In genomic region chr20:10519361-10520048, GRCh38 we compare ENCODE assay signal across 14 cellular contexts.
DNase-seq lines count a peak whose midpoint lies in the region; ATAC-seq and TF ChIP-seq lines count a peak whose summit lies in the region.
"Had no signal": no experiment of that assay in that cellular context is flagged by ENCODE, and none has a peak within 500 bp of the region (broad histone marks: within the 10 kb centered on the region; RNA-seq: fewer than 3 reads in every experiment).

No MANE protein-coding gene starts in this region.

- no peak overlapping the region for H3K9ac ChIP-seq in MM.1S (ENCODE audit: low read length)

- H3K27me3 Mint-ChIP-seq in CD8-positive, alpha-beta T cell (ENCODE audit: low read depth) = no peaks in the 10 kb centered on the region
- H3K27me3 Mint-ChIP-seq: CD8-positive, alpha-beta memory T cell had no signal

- H3K79me2 ChIP-seq in osteoblast (ENCODE audit: insufficient read depth, low read length) (no peaks in the 10 kb centered on the region), MM.1S (ENCODE audit: low read length) (no peaks in the 10 kb centered on the region)

- DNase-seq in CD8-positive, alpha-beta T cell = no peak
- DNase-seq in cardiac fibroblast (ENCODE audit: low read depth in 2 of 2) (peak; percentile 26 to 92), osteoblast (ENCODE audit: insufficient read length, low spot score, missing footprints) (no peak), medulla oblongata (ENCODE audit: extremely low spot score) (no peak), MM.1S (no peak)
- DNase-seq: activated CD4-positive, CD25-positive, alpha-beta regulatory T cell; amygdala; MG63 had no signal

- no peaks in the 10 kb centered on the region for H3K36me3 ChIP-seq in CD8-positive, alpha-beta T cell (ENCODE audit: insufficient read depth, low read length)
- H3K36me3 ChIP-seq in osteoblast (ENCODE audit: insufficient read depth, low read length) (no peaks in the 10 kb centered on the region), MM.1S (replicated peaks; ENCODE audit: insufficient read depth, low read length) (no peaks in the 10 kb centered on the region)
- H3K36me3 ChIP-seq: MG63 had no signal

- POLR2A ChIA-PET in CD8-positive, alpha-beta T cell (lab: Charles Lee) = no interaction called here

- TF ChIP-seq CTCF in CD8-positive, alpha-beta T cell (IDR thresholded peaks at IDR 0.05) = no peak
- TF ChIP-seq CTCF in cardiac fibroblast (IDR thresholded peaks at IDR 0.05; ENCODE audit: low read depth, low read length) = no peak
- TF ChIP-seq CTCF in osteoblast (IDR thresholded peaks at IDR 0.05; ENCODE audit: extremely low read depth, low read depth, low read length) = no peak
- no peak for TF ChIP-seq CTCF in MM.1S (IDR thresholded peaks at IDR 0.05; ENCODE audit: low read length)

- CTCF ChIA-PET in CD8-positive, alpha-beta T cell (lab: Charles Lee) = no interaction called here

- no peaks in the 10 kb centered on the region for H3K9me3 Mint-ChIP-seq in CD8-positive, alpha-beta T cell
- H3K9me3 Mint-ChIP-seq: CD8-positive, alpha-beta memory T cell had no signal

- no peak overlapping the region for H3K27ac Mint-ChIP-seq in CD8-positive, alpha-beta T cell
- H3K27ac Mint-ChIP-seq: mesothelial cell of epicardium had no signal

- intact Hi-C loops in CD8-positive, alpha-beta T cell (cut with DNase I, micrococcal nuclease) = no loop called here

- no peaks in the 10 kb centered on the region for H3K9me2 ChIP-seq in MM.1S (replicated peaks; ENCODE audit: insufficient read depth, low read length)

- H3F3A ChIP-seq in MM.1S (ENCODE audit: insufficient read depth, low read length) = no peaks in the 10 kb centered on the region

- H3K36me3 Mint-ChIP-seq in CD8-positive, alpha-beta T cell = peaks cover 2% of the 10 kb centered on the region

- H3K4me2 ChIP-seq in osteoblast (ENCODE audit: insufficient read depth, low read length) (no peak overlapping the region), MM.1S (ENCODE audit: low read depth, low read length) (no peak overlapping the region)

- peaks cover 30% of the 10 kb centered on the region for H3K4me1 Mint-ChIP-seq in CD8-positive, alpha-beta T cell (ENCODE audit: low read depth)

- H3K4me3 Mint-ChIP-seq in CD8-positive, alpha-beta T cell = no peak overlapping the region
- H3K4me3 Mint-ChIP-seq: mesothelial cell of epicardium had no signal

- H3K27me3 ChIP-seq in CD8-positive, alpha-beta T cell (ENCODE audit: insufficient read depth, low read length) = no peaks in the 10 kb centered on the region
- H3K27me3 ChIP-seq in osteoblast (ENCODE audit: insufficient read depth, low read length) (no peaks in the 10 kb centered on the region), MM.1S (replicated peaks; ENCODE audit: insufficient read depth, low read length) (no peaks in the 10 kb centered on the region)
- H3K27me3 ChIP-seq: MG63 had no signal

- peak; percentile 34 for ATAC-seq in CD8-positive, alpha-beta T cell
- peak; percentile 53 for ATAC-seq in GM19035 (IDR thresholded peaks at IDR 0.05; ENCODE audit: unreplicated experiment)
- ATAC-seq in HG03432 (IDR thresholded peaks at IDR 0.05; ENCODE audit: unreplicated experiment) = peak; percentile 58
- ATAC-seq in esophagus mucosa = no peak

- H3K4me3 ChIP-seq in CD8-positive, alpha-beta T cell (ENCODE audit: low read depth, low read length) = no peak overlapping the region
- H3K4me3 ChIP-seq in cardiac fibroblast (replicated peaks in 1 of 2; ENCODE audit: low read depth in 2 of 2, low read length in 2 of 2) (no peak overlapping the region), osteoblast (ENCODE audit: insufficient read depth, low read length) (no peak overlapping the region), MM.1S (ENCODE audit: low read length) (no peak overlapping the region)
- H3K4me3 ChIP-seq: MG63, skin epidermis had no signal

- H2AFZ ChIP-seq in osteoblast (ENCODE audit: low read length) = no peak overlapping the region
- H2AFZ ChIP-seq in MM.1S (ENCODE audit: low read length) = no peak overlapping the region

- no peaks in the 10 kb centered on the region for H3K4me1 ChIP-seq in CD8-positive, alpha-beta T cell (ENCODE audit: insufficient read depth, low read length)
- H3K4me1 ChIP-seq in osteoblast (ENCODE audit: insufficient read depth, low read length) (peaks cover 25% of the 10 kb centered on the region), MM.1S (ENCODE audit: low read length) (no peaks in the 10 kb centered on the region)

- H4K20me1 ChIP-seq in osteoblast (ENCODE audit: insufficient read depth, low read length) = no peaks in the 10 kb centered on the region
- no peaks in the 10 kb centered on the region for H4K20me1 ChIP-seq in MM.1S (ENCODE audit: insufficient read depth, low read length)

- no peaks in the 10 kb centered on the region for H3K9me3 ChIP-seq in CD8-positive, alpha-beta T cell (ENCODE audit: low read length)
- H3K9me3 ChIP-seq in osteoblast (ENCODE audit: low read depth, low read length) = no peaks in the 10 kb centered on the region
- no peaks in the 10 kb centered on the region for H3K9me3 ChIP-seq in MM.1S (replicated peaks; ENCODE audit: insufficient read depth, low read length)
- H3K9me3 ChIP-seq: MG63 had no signal

- H3K27ac ChIP-seq in CD8-positive, alpha-beta T cell (ENCODE audit: low read depth, low read length) = no peak overlapping the region
- H3K27ac ChIP-seq in osteoblast (ENCODE audit: low read depth, low read length) = no peak overlapping the region
- H3K27ac ChIP-seq in MM.1S (ENCODE audit: low read length) = no peak overlapping the region
- H3K27ac ChIP-seq: skin epidermis had no signal

Comparison
In these comparisons a context has a peak if more than half of its experiments do, and no peak if none do; other contexts are left out.
1. DNase-seq: peak in cardiac fibroblast (2 of 2); none in CD8-positive, alpha-beta T cell (0 of 7), osteoblast (single experiment), medulla oblongata (single experiment) and MM.1S (single experiment).